13 cellular contexts compared by ENCODE assay signal in genomic region chr2:144249035-144249637, GRCh38.
DNase-seq lines count a peak whose midpoint lies in the region; ATAC-seq and TF ChIP-seq lines count a peak whose summit lies in the region.
"Had no signal": no experiment of that assay in that cellular context is flagged by ENCODE, and none has a peak within 500 bp of the region (broad histone marks: within the 10 kb centered on the region; RNA-seq: fewer than 3 reads in every experiment).

No MANE protein-coding gene starts in this region.

- H3K36me3 Mint-ChIP-seq in activated T-cell treated with anti-CD3 and anti-CD28 coated beads, Interleukin-2, amount 50 U/mL, for 72 hours (ENCODE audit: insufficient read depth in 2 of 2), result peaks cover 20 to 24% of the 10 kb centered on the region in 2 donors
- H3K36me3 Mint-ChIP-seq in HFFc6 (ENCODE audit: low read depth) (peaks cover 13% of the 10 kb centered on the region), endodermal cell (ENCODE audit: low read depth) (peaks cover 15% of the 10 kb centered on the region)
- H3K36me3 Mint-ChIP-seq in activated CD4-positive, alpha-beta memory T cell treated with anti-CD3 and anti-CD28 coated beads, Interleukin-2, amount 10 ng/mL, durations not matched to agents 7 days and 5 days (ENCODE audit: low read depth), result peaks cover 41% of the 10 kb centered on the region

- no peak for TF ChIP-seq POLR2A in gastrocnemius medialis (IDR thresholded peaks at IDR 0.05)

- WGBS in endodermal cell (ENCODE audit: insufficient coverage in 1 of 2, insufficient read length in 1 of 2), 2 experiments, result 96 to 100% methylated on average over 2 to 4 of the region's 4 CpGs

- peak in 1 of 2 donors; percentile 55 for ATAC-seq in activated T-cell treated with anti-CD3 and anti-CD28 coated beads, Interleukin-2, amount 50 U/mL, for 72 hours (replicated peaks in 1 of 2)
- peak; percentile 94 to 97 for ATAC-seq in gastrocnemius medialis
- ATAC-seq: SK-N-SH treated with all-trans-retinoic acid at 6 μM for 48 hours had no signal

- peaks cover 0 to 5% (median 0%) of the 10 kb centered on the region in 3 donors for H3K9me3 ChIP-seq in gastrocnemius medialis
- peaks cover 19% of the 10 kb centered on the region for H3K9me3 ChIP-seq in endodermal cell (ENCODE audit: control insufficient read depth, low read length)

- POLR2A ChIA-PET in activated CD4-positive, alpha-beta memory T cell treated with anti-CD3 and anti-CD28 coated beads, Interleukin-2, amount 10 ng/mL, durations not matched to agents 7 days and 5 days (lab: Charles Lee), result interaction anchor here (1.1 kb wide), 1 partner anchor 15 kb away, joined by 6 read pairs; no protein-coding TSS in a partner anchor

- intact Hi-C loops in gastrocnemius medialis (cut with DNase I; ENCODE audit: low total_unique reads), result no loop called here

- peak overlapping the region; percentile 91 for H3K27ac Mint-ChIP-seq in activated T-cell treated with anti-CD3 and anti-CD28 coated beads, Interleukin-2, amount 50 U/mL, for 72 hours
- H3K27ac Mint-ChIP-seq in HFFc6 (peak overlapping the region; percentile 53; the same call in 1 of the 2 replicates), endodermal cell (no peak overlapping the region)
- peak overlapping the region; percentile 80 for H3K27ac Mint-ChIP-seq in activated CD4-positive, alpha-beta memory T cell treated with anti-CD3 and anti-CD28 coated beads, Interleukin-2, amount 10 ng/mL, durations not matched to agents 7 days and 5 days

- TF ChIP-seq CTCF in HFFc6 (IDR thresholded peaks at IDR 0.05) (no peak), gastrocnemius medialis (IDR thresholded peaks at IDR 0.05 in 4 of 5, conservative IDR thresholded peaks at IDR 0.05 in 1 of 5) (no peak), endodermal cell (conservative IDR thresholded peaks at IDR 0.05) (no peak)

- no peaks in the 10 kb centered on the region for H3K27me3 Mint-ChIP-seq in activated T-cell treated with anti-CD3 and anti-CD28 coated beads, Interleukin-2, amount 50 U/mL, for 72 hours (ENCODE audit: low read depth)
- no peaks in the 10 kb centered on the region for H3K27me3 Mint-ChIP-seq in HFFc6 (ENCODE audit: insufficient read depth)
- no peaks in the 10 kb centered on the region for H3K27me3 Mint-ChIP-seq in activated CD4-positive, alpha-beta memory T cell treated with anti-CD3 and anti-CD28 coated beads, Interleukin-2, amount 10 ng/mL, durations not matched to agents 7 days and 5 days
- no peaks in the 10 kb centered on the region for H3K27me3 Mint-ChIP-seq in endodermal cell (ENCODE audit: insufficient read depth)

- CTCF ChIA-PET in activated CD4-positive, alpha-beta memory T cell treated with anti-CD3 and anti-CD28 coated beads, Interleukin-2, amount 10 ng/mL, durations not matched to agents 7 days and 5 days (lab: Charles Lee), result interaction anchor here (1.5 kb wide), 1 partner anchor 7 kb away, joined by 5 read pairs; no protein-coding TSS in a partner anchor

- H3K36me3 ChIP-seq in gastrocnemius medialis, result no peaks in the 10 kb centered on the region
- no peaks in the 10 kb centered on the region for H3K36me3 ChIP-seq in endodermal cell (ENCODE audit: control insufficient read depth, insufficient read depth, low read length)

- H3K4me1 ChIP-seq in gastrocnemius medialis (peaks cover 6 to 17% of the 10 kb centered on the region in 2 donors), endodermal cell (ENCODE audit: control insufficient read depth, insufficient read depth, low read length) (no peaks in the 10 kb centered on the region)

- peaks cover 16% of the 10 kb centered on the region for H3K4me1 Mint-ChIP-seq in activated T-cell treated with anti-CD3 and anti-CD28 coated beads, Interleukin-2, amount 50 U/mL, for 72 hours (ENCODE audit: low read depth)
- H3K4me1 Mint-ChIP-seq in HFFc6 (ENCODE audit: low read depth) (peaks cover 6% of the 10 kb centered on the region), endodermal cell (no peaks in the 10 kb centered on the region)
- H3K4me1 Mint-ChIP-seq in activated CD4-positive, alpha-beta memory T cell treated with anti-CD3 and anti-CD28 coated beads, Interleukin-2, amount 10 ng/mL, durations not matched to agents 7 days and 5 days, result peaks cover 27% of the 10 kb centered on the region

- peak overlapping the region in 1 of 2 donors; percentile 73 for H3K4me3 Mint-ChIP-seq in activated T-cell treated with anti-CD3 and anti-CD28 coated beads, Interleukin-2, amount 50 U/mL, for 72 hours
- H3K4me3 Mint-ChIP-seq in HFFc6 (peak overlapping the region; percentile 23; the same call in 1 of the 2 replicates), endodermal cell (no peak overlapping the region)
- peak overlapping the region; percentile 6 for H3K4me3 Mint-ChIP-seq in activated CD4-positive, alpha-beta memory T cell treated with anti-CD3 and anti-CD28 coated beads, Interleukin-2, amount 10 ng/mL, durations not matched to agents 7 days and 5 days

- peaks cover 11 to 14% of the 10 kb centered on the region in 2 donors for H3K9me3 Mint-ChIP-seq in activated T-cell treated with anti-CD3 and anti-CD28 coated beads, Interleukin-2, amount 50 U/mL, for 72 hours
- H3K9me3 Mint-ChIP-seq in HFFc6 (peaks cover 19% of the 10 kb centered on the region), endodermal cell (peaks cover 24% of the 10 kb centered on the region)
- peaks cover 14% of the 10 kb centered on the region for H3K9me3 Mint-ChIP-seq in activated CD4-positive, alpha-beta memory T cell treated with anti-CD3 and anti-CD28 coated beads, Interleukin-2, amount 10 ng/mL, durations not matched to agents 7 days and 5 days

- peak overlapping the region in 1 of 4 donors; percentile 24 for H3K4me3 ChIP-seq in gastrocnemius medialis
- no peak overlapping the region for H3K4me3 ChIP-seq in endodermal cell (ENCODE audit: low read length)

- DNase-seq in activated T-cell treated with anti-CD3 and anti-CD28 coated beads, Interleukin-2, amount 50 U/mL, for 72 hours, result no peak
- DNase-seq in activated T-cell treated with anti-CD3 and anti-CD28 coated beads, Interleukin-2, amount 50 U/mL, for 48 hours, result no peak
- no peak for DNase-seq in HFFc6
- no peak for DNase-seq in activated CD4-positive, alpha-beta memory T cell treated with anti-CD3 and anti-CD28 coated beads, Interleukin-2, amount 10 ng/mL, durations not matched to agents 7 days and 5 days
- no peak for DNase-seq in gastrocnemius medialis
- DNase-seq in endodermal cell, result no peak
- DNase-seq in stimulated activated CD4-positive, alpha-beta T cell treated with anti-CD3 and anti-CD28 coated beads, Interleukin-1b, Interleukin-23, amount 100 ng/mL, for 48 hours, result no peak
- DNase-seq in KBM-7, result no peak
- DNase-seq: DND-41, HCEC 1CT, midbrain, NCI-H1048 had no signal

- H3K27me3 ChIP-seq in gastrocnemius medialis (no peaks in the 10 kb centered on the region), endodermal cell (ENCODE audit: control insufficient read depth, insufficient read depth, low read length, poor library complexity, severe bottlenecking) (no peaks in the 10 kb centered on the region)

- H3K9ac ChIP-seq in endodermal cell (ENCODE audit: extremely low read depth, low read length, poor library complexity, severe bottlenecking), result no peak overlapping the region

- in situ Hi-C loops in gastrocnemius medialis (cut with MboI; ENCODE audit: low sequenced_read_pairs in 4 of 4), result no loop called here
- in situ Hi-C loops in KBM-7 (cut with MboI; ENCODE audit: low pct_unique_long_range_greater_than_20kb, low sequenced_read_pairs), result no loop called here

- H3K27ac ChIP-seq in gastrocnemius medialis, result peak overlapping the region in 2 of 4 donors; percentile 53 to 62
- H3K27ac ChIP-seq in endodermal cell (ENCODE audit: low read depth, low read length), result no peak overlapping the region
